Comparison of ENCODE assay signal across 16 cellular contexts in the genomic region with DNA sequence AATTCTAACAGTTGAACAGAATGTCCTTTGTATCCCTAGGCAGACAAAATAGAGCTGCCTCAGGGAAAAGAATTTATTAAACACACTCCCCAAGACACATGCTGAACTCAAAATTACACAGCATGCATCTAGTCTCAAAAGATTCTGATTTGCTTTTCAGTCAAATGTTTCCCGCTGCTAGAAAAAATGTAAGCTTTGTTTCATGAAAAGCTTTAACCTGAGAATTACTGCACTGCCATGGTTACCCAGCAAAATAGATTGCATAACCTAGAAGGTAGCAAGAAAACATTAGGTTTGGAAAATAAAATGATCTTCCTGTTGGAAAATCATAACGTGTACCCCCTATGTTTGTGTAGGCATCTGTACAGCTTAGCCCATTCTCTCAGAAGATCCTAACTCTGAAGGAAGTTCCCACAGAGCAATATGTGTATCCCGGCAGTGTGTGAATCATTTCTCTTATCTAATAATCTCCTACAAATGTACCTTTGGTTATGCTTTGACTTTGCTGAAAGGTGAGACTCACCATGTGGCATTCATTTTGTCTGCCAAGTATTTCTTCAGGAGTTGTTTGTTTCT.
DNase-seq lines count a peak whose midpoint lies in the region; FAIRE-seq and TF ChIP-seq lines count a peak whose summit lies in the region.
"Had no signal": no experiment of that assay in that cellular context is flagged by ENCODE, and none has a peak within 500 bp of the region (broad histone marks: within the 10 kb centered on the region; RNA-seq: fewer than 3 reads in every experiment).

No MANE protein-coding gene starts in this region.

- dilution Hi-C loops in keratinocyte (cut with MboI; ENCODE audit: extremely low pct_ligation_motif_present, low sequenced_read_pairs): no loop called here

- H3K27ac ChIP-seq in keratinocyte (ENCODE audit: control insufficient read depth, insufficient read depth, low read length): peak overlapping the region; percentile 39
- H3K27ac ChIP-seq: upper lobe of left lung had no signal

- no peak overlapping the region for H2AFZ ChIP-seq in keratinocyte (ENCODE audit: control insufficient read depth, low read length)

- DNase-seq in NCI-H2081 (lab: John Stamatoyannopoulos, UW) (peak; percentile 19 to 27), NCI-H2081 treated with DMSO at 0.1 percent for 48 hours (lab: John Stamatoyannopoulos, UW) (no peak), astrocyte of the hippocampus (ENCODE audit: low read depth, low spot score) (peak; percentile 50), keratinocyte (ENCODE audit: low read depth, low spot score) (no peak), smooth muscle cell of the brain vasculature (ENCODE audit: low read depth, low spot score) (peak; percentile 7), frontal cortex (ENCODE audit: low spot score in 2 of 2) (no peak), DMS153 treated with DMSO at 0.1 percent for 48 hours (lab: John Stamatoyannopoulos, UW; ENCODE audit: unreplicated experiment) (no peak), GM10266 (ENCODE audit: extremely low spot score) (no peak)
- DNase-seq: activated CD8-positive, alpha-beta T cell treated with anti-CD3 and anti-CD28 coated beads, Interleukin-2, amount 10 ng/mL, durations not matched to agents 7 days and 5 days; activated gamma-delta T cell treated with Interleukin-2 at 50 U/mL for 16 hours; Caco-2; cerebellar nuclear complex; MG63; NCI-H446 treated with DMSO at 0.1 percent for 48 hours; T1000; upper lobe of left lung had no signal

- no peaks in the 10 kb centered on the region for H4K20me1 ChIP-seq in keratinocyte (ENCODE audit: control insufficient read depth, extremely low read depth, insufficient read depth, low read length)

- TF ChIP-seq CTCF in keratinocyte (optimal IDR thresholded peaks at IDR 0.05 in 1 of 3, IDR thresholded peaks at IDR 0.05 in 1 of 3, conservative IDR thresholded peaks at IDR 0.05 in 1 of 3; ENCODE audit: extremely low read depth in 1 of 3, insufficient read depth in 2 of 3, low read length in 3 of 3): no peak
- no peak for TF ChIP-seq CTCF in GM10266 (IDR thresholded peaks at IDR 0.05; ENCODE audit: control insufficient read depth, insufficient read depth, low read depth, missing control alignments)

- peaks cover 8% of the 10 kb centered on the region for H3K4me1 ChIP-seq in keratinocyte (ENCODE audit: control insufficient read depth, extremely low read depth, insufficient read depth, low read length)
- H3K4me1 ChIP-seq: Caco-2, upper lobe of left lung had no signal

- H3K9me3 ChIP-seq in keratinocyte (ENCODE audit: control insufficient read depth, low read depth, low read length): no peaks in the 10 kb centered on the region
- H3K9me3 ChIP-seq: Caco-2, MG63, upper lobe of left lung had no signal

- FAIRE-seq in keratinocyte (lab: Jason Lieb, UNC): no peak
- FAIRE-seq in frontal cortex (lab: Jason Lieb, UNC): no peak

- no peaks in the 10 kb centered on the region for H3K79me2 ChIP-seq in keratinocyte (ENCODE audit: control insufficient read depth, insufficient read depth, low read length)

- H3K4me3 ChIP-seq in keratinocyte (ENCODE audit: control insufficient read depth in 2 of 3, extremely low read depth in 1 of 3, insufficient read depth in 2 of 3, low read depth in 1 of 3, low read length in 3 of 3): no peak overlapping the region
- H3K4me3 ChIP-seq: MG63, upper lobe of left lung had no signal

- peak overlapping the region; percentile 40 for H3K4me2 ChIP-seq in keratinocyte (ENCODE audit: control insufficient read depth, extremely low read depth, insufficient read depth, low read depth, low read length)

- no peaks in the 10 kb centered on the region for H3K36me3 ChIP-seq in keratinocyte (ENCODE audit: control insufficient read depth in 2 of 2, extremely low read depth in 1 of 2, insufficient read depth in 2 of 2, low read length in 2 of 2)
- H3K36me3 ChIP-seq: MG63, upper lobe of left lung had no signal

- H3K27me3 ChIP-seq in keratinocyte (ENCODE audit: control insufficient read depth, extremely low read depth, insufficient read depth, low read length): no peaks in the 10 kb centered on the region
- H3K27me3 ChIP-seq: MG63, upper lobe of left lung had no signal

- no peaks in the 10 kb centered on the region for H3K9me1 ChIP-seq in keratinocyte (ENCODE audit: control insufficient read depth, extremely low read depth, insufficient read depth, low read length)

- H3K9ac ChIP-seq in keratinocyte (ENCODE audit: control insufficient read depth, extremely low read depth, insufficient read depth, low read length): no peak overlapping the region

Comparison
In these comparisons a context has a peak if more than half of its experiments do, and no peak if none do; other contexts are left out.
1. DNase-seq: peak in NCI-H2081 (2 of 2), astrocyte of the hippocampus (single experiment) and smooth muscle cell of the brain vasculature (single experiment); none in NCI-H2081 treated with DMSO at 0.1 percent for 48 hours (single experiment), keratinocyte (single experiment), frontal cortex (0 of 2), DMS153 treated with DMSO at 0.1 percent for 48 hours (single experiment) and GM10266 (single experiment).